38 cellular contexts compared by ENCODE assay signal in the genomic region with DNA sequence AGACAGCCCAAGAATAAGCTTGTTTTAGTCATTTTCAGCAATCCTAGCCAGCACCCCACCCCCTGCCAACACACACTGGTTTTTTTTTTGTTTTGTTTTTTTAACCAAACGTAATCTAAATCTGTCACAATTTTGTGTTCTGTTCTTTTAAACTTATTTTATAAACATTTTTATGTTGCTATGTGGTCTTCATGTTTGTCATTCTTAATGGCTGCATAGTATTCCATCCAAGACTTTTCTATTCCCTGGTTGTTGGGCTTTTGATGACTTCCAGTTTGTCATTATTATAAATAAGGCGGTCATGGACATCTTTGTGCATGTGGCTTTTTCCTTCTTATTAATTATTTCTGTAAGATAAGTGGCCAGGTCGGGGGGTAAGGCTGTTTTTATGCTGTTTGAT.
"Had no signal": no experiment of that assay in that cellular context is flagged by ENCODE, and none has a peak within 500 bp of the region (broad histone marks: within the 10 kb centered on the region; RNA-seq: fewer than 3 reads in every experiment).

No MANE protein-coding gene starts in this region.

- H3K36me3 ChIP-seq: adrenal gland, cardiac muscle cell had no signal

- H3K27me3 ChIP-seq: adrenal gland, body of pancreas, cardiac muscle cell had no signal

- H3K27ac Mint-ChIP-seq: activated B cell treated with CpG ODN at 0.5 μM for 24 hours; activated CD4-positive, alpha-beta memory T cell treated with anti-CD3 and anti-CD28 coated beads for 36 hours; activated CD4-positive, alpha-beta T cell treated with anti-CD3 and anti-CD28 coated beads, Interleukin-2, amount 10 ng/mL, durations not matched to agents 24 days and 14 days; activated CD8-positive, alpha-beta T cell treated with anti-CD3 and anti-CD28 coated beads for 36 hours; activated naive CD4-positive, alpha-beta T cell treated with anti-CD3 and anti-CD28 coated beads for 36 hours; activated naive CD4-positive, alpha-beta T cell treated with anti-CD3 and anti-CD28 coated beads, Interleukin-2, amount 50 U/mL, for 72 hours; activated naive CD8-positive, alpha-beta T cell treated with anti-CD3 and anti-CD28 coated beads for 36 hours; activated T-cell treated with anti-CD3 and anti-CD28 coated beads, Interleukin-2, amount 50 U/mL, for 72 hours; activated T-helper 1 cell treated with anti-CD3 and anti-CD28 coated beads, Interleukin-12 subunit alpha, Interleukin-12 subunit beta, Interleukin-2, Interleukin-4 antibody, amounts not matched to agents 30 ng/mL and 10 ng/mL and 1 ng/mL, durations not matched to agents 14 hours and 24 hours and 36 hours; activated T-helper 17 cell treated with anti-CD3 and anti-CD28 coated beads, Interleukin-2, amount 50 U/mL, for 72 hours; T-helper 1 cell treated with Interleukin-12 subunit alpha and Interleukin-12 subunit beta and Interleukin-4 antibody, amounts not matched to agents 30 μg/mL and 1 μg/mL, for 36 hours; T-helper 2 cell treated with Interferon-gamma antibody and Interleukin-4, amounts not matched to agents 5 μg/mL and 100 μg/mL, for 36 hours had no signal

- H3K9me3 ChIP-seq: adrenal gland, body of pancreas had no signal

- ATAC-seq: activated CD8-positive, alpha-beta T cell treated with anti-CD3 and anti-CD28 coated beads for 36 hours; activated naive CD4-positive, alpha-beta T cell treated with anti-CD3 and anti-CD28 coated beads, Interleukin-2, amount 50 U/mL, for 72 hours; activated T-cell treated with anti-CD3 and anti-CD28 coated beads, Interleukin-2, amount 50 U/mL, for 4 hours; activated T-cell treated with anti-CD3 and anti-CD28 coated beads, Interleukin-2, amount 50 U/mL, for 72 hours; activated T-helper 17 cell treated with anti-CD3 and anti-CD28 coated beads, Interleukin-2, amount 50 U/mL, for 72 hours; body of pancreas had no signal

- H3K4me3 Mint-ChIP-seq: activated B cell treated with CpG ODN at 0.5 μM for 24 hours; activated CD4-positive, alpha-beta memory T cell treated with anti-CD3 and anti-CD28 coated beads for 36 hours; activated CD4-positive, alpha-beta T cell treated with anti-CD3 and anti-CD28 coated beads, Interleukin-2, amount 10 ng/mL, durations not matched to agents 24 days and 14 days; activated CD8-positive, alpha-beta T cell treated with anti-CD3 and anti-CD28 coated beads for 36 hours; activated naive CD4-positive, alpha-beta T cell treated with anti-CD3 and anti-CD28 coated beads for 36 hours; activated naive CD8-positive, alpha-beta T cell treated with anti-CD3 and anti-CD28 coated beads for 36 hours; activated T-cell treated with anti-CD3 and anti-CD28 coated beads, Interleukin-2, amount 50 U/mL, for 4 hours; activated T-cell treated with anti-CD3 and anti-CD28 coated beads, Interleukin-2, amount 50 U/mL, for 72 hours; activated T-helper 1 cell treated with anti-CD3 and anti-CD28 coated beads, Interleukin-12 subunit alpha, Interleukin-12 subunit beta, Interleukin-2, Interleukin-4 antibody, amounts not matched to agents 30 ng/mL and 10 ng/mL and 1 ng/mL, durations not matched to agents 14 hours and 24 hours and 36 hours; activated T-helper 17 cell treated with anti-CD3 and anti-CD28 coated beads, Interleukin-2, amount 50 U/mL, for 72 hours; central memory CD8-positive, alpha-beta T cell; T-helper 1 cell treated with Interleukin-12 subunit alpha and Interleukin-12 subunit beta and Interleukin-4 antibody, amounts not matched to agents 30 μg/mL and 1 μg/mL, for 36 hours; T-helper 2 cell treated with Interferon-gamma antibody and Interleukin-4, amounts not matched to agents 5 μg/mL and 100 μg/mL, for 36 hours had no signal

- H3K4me1 ChIP-seq: body of pancreas had no signal

- H3K9me3 Mint-ChIP-seq: activated CD4-positive, alpha-beta memory T cell treated with anti-CD3 and anti-CD28 coated beads for 36 hours; activated CD4-positive, alpha-beta T cell treated with anti-CD3 and anti-CD28 coated beads, Interleukin-2, amount 10 ng/mL, durations not matched to agents 24 days and 14 days; activated CD8-positive, alpha-beta T cell treated with anti-CD3 and anti-CD28 coated beads for 36 hours; activated naive CD4-positive, alpha-beta T cell treated with anti-CD3 and anti-CD28 coated beads, Interleukin-2, amount 50 U/mL, for 72 hours; activated T-cell treated with anti-CD3 and anti-CD28 coated beads, Interleukin-2, amount 50 U/mL, for 72 hours; activated T-helper 1 cell treated with anti-CD3 and anti-CD28 coated beads, Interleukin-12 subunit alpha, Interleukin-12 subunit beta, Interleukin-2, Interleukin-4 antibody, amounts not matched to agents 30 ng/mL and 10 ng/mL and 1 ng/mL, durations not matched to agents 14 hours and 24 hours and 36 hours; activated T-helper 17 cell treated with anti-CD3 and anti-CD28 coated beads, Interleukin-2, amount 50 U/mL, for 72 hours; central memory CD8-positive, alpha-beta T cell; T-helper 1 cell treated with Interleukin-12 subunit alpha and Interleukin-12 subunit beta and Interleukin-4 antibody, amounts not matched to agents 30 μg/mL and 1 μg/mL, for 36 hours; T-helper 2 cell treated with Interferon-gamma antibody and Interleukin-4, amounts not matched to agents 5 μg/mL and 100 μg/mL, for 36 hours had no signal

- H3K27ac ChIP-seq: adrenal gland, body of pancreas, cardiac muscle cell, VCaP had no signal

- FAIRE-seq: astrocyte, bronchial epithelial cell, TTC549 had no signal

- H3K4me1 Mint-ChIP-seq: activated B cell treated with CpG ODN at 0.5 μM for 24 hours; central memory CD8-positive, alpha-beta T cell had no signal

- DNase-seq: activated B cell treated with CpG ODN at 0.5 μM for 24 hours; activated CD4-positive, alpha-beta memory T cell treated with anti-CD3 and anti-CD28 coated beads for 36 hours; activated CD4-positive, alpha-beta T cell treated with anti-CD3 and anti-CD28 coated beads for 4 hours; activated CD4-positive, alpha-beta T cell treated with anti-CD3 and anti-CD28 coated beads, Interleukin-2, amount 10 ng/mL, durations not matched to agents 24 days and 14 days; activated CD4-positive, alpha-beta T cell treated with anti-CD3 and anti-CD28 coated beads, Interleukin-2, amount 50 U/mL, for 1 hour; activated CD4-positive, alpha-beta T cell treated with anti-CD3 and anti-CD28 coated beads, Interleukin-2, amount 50 U/mL, for 4 hours; activated CD4-positive, CD25-positive, alpha-beta regulatory T cell treated with anti-CD3 and anti-CD28 coated beads, Interleukin-2, amount 50 U/mL, for 72 hours; activated CD8-positive, alpha-beta memory T cell treated with anti-CD3 and anti-CD28 coated beads, Interleukin-2, amount 50 U/mL, for 4 hours; activated CD8-positive, alpha-beta T cell treated with anti-CD3 and anti-CD28 coated beads for 36 hours; activated effector memory CD4-positive, alpha-beta T cell treated with anti-CD3 and anti-CD28 coated beads, Interleukin-2, amount 50 U/mL, for 16 hours; activated gamma-delta T cell treated with Interleukin-2 at 50 U/mL for 16 hours; activated naive CD4-positive, alpha-beta T cell; activated naive CD4-positive, alpha-beta T cell treated with anti-CD3 and anti-CD28 coated beads for 36 hours; activated naive CD4-positive, alpha-beta T cell treated with anti-CD3 and anti-CD28 coated beads, Interleukin-2, amount 50 U/mL, for 16 hours; activated naive CD8-positive, alpha-beta T cell treated with anti-CD3 and anti-CD28 coated beads for 36 hours; activated T-cell treated with anti-CD3 and anti-CD28 coated beads for 4 hours; activated T-cell treated with anti-CD3 and anti-CD28 coated beads, Interleukin-2, amount 50 U/mL, for 1 hour; activated T-cell treated with anti-CD3 and anti-CD28 coated beads, Interleukin-2, amount 50 U/mL, for 4 hours; activated T-cell treated with anti-CD3 and anti-CD28 coated beads, Interleukin-2, amount 50 U/mL, for 72 hours; adrenal gland; amniotic stem cell; aorta; body of pancreas; caudate nucleus; cerebellar nuclear complex; T-helper 2 cell; T-helper 9 cell had no signal

- H3K36me3 Mint-ChIP-seq: activated CD4-positive, alpha-beta memory T cell treated with anti-CD3 and anti-CD28 coated beads for 36 hours; activated naive CD4-positive, alpha-beta T cell treated with anti-CD3 and anti-CD28 coated beads, Interleukin-2, amount 50 U/mL, for 72 hours; activated naive CD8-positive, alpha-beta T cell treated with anti-CD3 and anti-CD28 coated beads for 36 hours had no signal

- H3K4me3 ChIP-seq: adrenal gland, body of pancreas, cardiac muscle cell had no signal
